In genomic region chr15:83656943-83657528, GRCh38 we compare ENCODE assay signal across 19 cellular contexts. TPM values are rescaled to one million over a fixed set of nuclear protein-coding genes. Genes with fewer than 3 reads are reported as not detected.
"Had no signal": no experiment of that assay in that cellular context is flagged by ENCODE, and none has a peak within 500 bp of the region (broad histone marks: within the 10 kb centered on the region; RNA-seq: fewer than 3 reads in every experiment).

No MANE protein-coding gene starts in this region.

- H3K27me3 ChIP-seq: thyroid gland had no signal

- H3K4me1 ChIP-seq: breast epithelium, colonic mucosa had no signal

- ATAC-seq: effector memory CD8-positive, alpha-beta T cell; left ventricle myocardium superior; T-helper 17 cell had no signal

- DNase-seq: activated CD4-positive, alpha-beta memory T cell treated with anti-CD3 and anti-CD28 coated beads for 36 hours; activated CD4-positive, alpha-beta T cell treated with anti-CD3 and anti-CD28 coated beads for 4 hours; activated CD4-positive, CD25-positive, alpha-beta regulatory T cell; activated naive CD4-positive, alpha-beta T cell treated with Interleukin-2 at 50 U/mL for 16 hours; activated naive CD8-positive, alpha-beta T cell treated with anti-CD3 and anti-CD28 coated beads for 36 hours; activated T-cell treated with anti-CD3 and anti-CD28 coated beads, Interleukin-2, amount 50 U/mL, for 48 hours; colonic mucosa; dorsolateral prefrontal cortex; effector memory CD8-positive, alpha-beta T cell; kidney glomerular epithelial cell; left ventricle myocardium superior; midbrain; spleen; stimulated activated CD4-positive, alpha-beta T cell treated with anti-CD3 and anti-CD28 coated beads, Interleukin-4, amount 100 ng/mL, for 1 hour; stimulated activated naive CD4-positive, alpha-beta T cell treated with Interleukin-2 at 50 U/mL for 16 hours; T-helper 17 cell; thyroid gland had no signal

- H3K36me3 ChIP-seq: breast epithelium, colonic mucosa, neutrophil, spleen, thyroid gland had no signal

- H3K27ac ChIP-seq: breast epithelium, colonic mucosa, dorsolateral prefrontal cortex, neutrophil, spleen, thyroid gland had no signal

- H3K4me3 ChIP-seq: breast epithelium, colonic mucosa, spleen, thyroid gland had no signal

- H3K9me3 ChIP-seq: breast epithelium, colonic mucosa, neutrophil, thyroid gland had no signal

RNA-seq across cellular contexts. Expression of gene ADAMTSL3, which starts 3.1 kb away (rescaled TPM):
- total RNA-seq: activated CD4-positive, alpha-beta memory T cell treated with anti-CD3 and anti-CD28 coated beads for 36 hours; activated naive CD8-positive, alpha-beta T cell treated with anti-CD3 and anti-CD28 coated beads for 36 hours; T-helper 17 cell had no signal
